In the genomic region with DNA sequence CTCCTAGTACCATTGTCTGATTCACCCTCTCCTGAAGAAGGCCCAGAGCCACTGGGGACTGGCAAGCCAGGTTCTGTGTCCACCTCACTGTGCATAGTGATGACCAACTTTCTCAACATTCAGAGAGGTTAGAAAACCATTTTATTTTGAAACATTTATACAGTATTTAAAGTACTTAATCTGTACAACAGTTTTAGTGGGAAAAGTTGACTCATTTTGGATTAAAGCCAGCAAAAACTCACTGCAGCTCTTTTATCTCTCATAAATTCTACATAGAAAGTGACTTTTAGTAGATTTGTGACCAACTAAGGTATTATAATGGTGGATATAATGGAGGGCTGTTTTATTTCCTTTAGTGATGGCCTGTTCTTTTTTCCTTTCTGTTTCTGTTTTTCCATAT, we compare ENCODE assay signal across 15 cellular contexts. TPM values are rescaled to one million over a fixed set of nuclear protein-coding genes. Genes with fewer than 3 reads are reported as not detected.
DNase-seq lines count a peak whose midpoint lies in the region; ATAC-seq and TF ChIP-seq lines count a peak whose summit lies in the region.
"Had no signal": no experiment of that assay in that cellular context is flagged by ENCODE, and none has a peak within 500 bp of the region (broad histone marks: within the 10 kb centered on the region; RNA-seq: fewer than 3 reads in every experiment).

No MANE protein-coding gene starts in this region.

- peak overlapping the region in 1 of 2 donors; percentile 52 for H3K4me3 Mint-ChIP-seq in activated T-cell treated with anti-CD3 and anti-CD28 coated beads, Interleukin-2, amount 50 U/mL, for 72 hours
- H3K4me3 Mint-ChIP-seq in activated T-helper 2 cell treated with anti-CD3 and anti-CD28 coated beads, Interferon-gamma antibody, Interleukin-2, Interleukin-4, amounts not matched to agents 10 μg/mL and 5 μg/mL and 100 μg/mL, durations not matched to agents 14 hours and 24 hours and 36 hours (ENCODE audit: low read depth), result no peak overlapping the region
- H3K4me3 Mint-ChIP-seq: B cell had no signal

- intact Hi-C loops in activated T-helper 2 cell treated with anti-CD3 and anti-CD28 coated beads, Interferon-gamma antibody, Interleukin-2, Interleukin-4, amounts not matched to agents 10 μg/mL and 5 μg/mL and 100 μg/mL, durations not matched to agents 14 hours and 24 hours and 36 hours (cut with micrococcal nuclease), result loop anchor here (5.0 kb wide), 2 partner anchors 35 kb away; no protein-coding TSS in a partner anchor
- intact Hi-C loops in uterus (cut with DNase I; ENCODE audit: low total_unique reads), result no loop called here

- H3K27me3 ChIP-seq in uterus, result no peaks in the 10 kb centered on the region

- no peak overlapping the region for H3K4me3 ChIP-seq in foreskin fibroblast (ENCODE audit: low read depth in 1 of 2, low read length in 2 of 2)
- H3K4me3 ChIP-seq in uterus, result no peak overlapping the region

- H3K27ac Mint-ChIP-seq in activated T-cell treated with anti-CD3 and anti-CD28 coated beads, Interleukin-2, amount 50 U/mL, for 72 hours, result peak overlapping the region; percentile 75
- peak overlapping the region; percentile 44 for H3K27ac Mint-ChIP-seq in activated T-helper 2 cell treated with anti-CD3 and anti-CD28 coated beads, Interferon-gamma antibody, Interleukin-2, Interleukin-4, amounts not matched to agents 10 μg/mL and 5 μg/mL and 100 μg/mL, durations not matched to agents 14 hours and 24 hours and 36 hours
- H3K27ac Mint-ChIP-seq: B cell had no signal

- no peaks in the 10 kb centered on the region for H3K36me3 ChIP-seq in uterus

- H3K27me3 Mint-ChIP-seq in activated T-cell treated with anti-CD3 and anti-CD28 coated beads, Interleukin-2, amount 50 U/mL, for 72 hours (ENCODE audit: low read depth), result no peaks in the 10 kb centered on the region
- H3K27me3 Mint-ChIP-seq in activated T-helper 2 cell treated with anti-CD3 and anti-CD28 coated beads, Interferon-gamma antibody, Interleukin-2, Interleukin-4, amounts not matched to agents 10 μg/mL and 5 μg/mL and 100 μg/mL, durations not matched to agents 14 hours and 24 hours and 36 hours (ENCODE audit: low read depth), result no peaks in the 10 kb centered on the region
- H3K27me3 Mint-ChIP-seq: B cell had no signal

- H3K36me3 Mint-ChIP-seq in activated T-cell treated with anti-CD3 and anti-CD28 coated beads, Interleukin-2, amount 50 U/mL, for 72 hours (ENCODE audit: insufficient read depth in 2 of 2), result peaks cover 2 to 3% of the 10 kb centered on the region in 2 donors
- H3K36me3 Mint-ChIP-seq in activated T-helper 2 cell treated with anti-CD3 and anti-CD28 coated beads, Interferon-gamma antibody, Interleukin-2, Interleukin-4, amounts not matched to agents 10 μg/mL and 5 μg/mL and 100 μg/mL, durations not matched to agents 14 hours and 24 hours and 36 hours (ENCODE audit: low read depth), result peaks cover 12% of the 10 kb centered on the region

- H3K4me1 Mint-ChIP-seq in activated T-cell treated with anti-CD3 and anti-CD28 coated beads, Interleukin-2, amount 50 U/mL, for 72 hours (ENCODE audit: low read depth), result peaks cover 45% of the 10 kb centered on the region
- H3K4me1 Mint-ChIP-seq in activated T-helper 2 cell treated with anti-CD3 and anti-CD28 coated beads, Interferon-gamma antibody, Interleukin-2, Interleukin-4, amounts not matched to agents 10 μg/mL and 5 μg/mL and 100 μg/mL, durations not matched to agents 14 hours and 24 hours and 36 hours (ENCODE audit: low read depth), result peaks cover 48% of the 10 kb centered on the region

- peak overlapping the region; percentile 2 to 27 for H3K27ac ChIP-seq in uterus

- TF ChIP-seq POLR2A in uterus (IDR thresholded peaks at IDR 0.05), result no peak

- H3K9me3 Mint-ChIP-seq in activated T-cell treated with anti-CD3 and anti-CD28 coated beads, Interleukin-2, amount 50 U/mL, for 72 hours, result peaks cover 0 to 3% of the 10 kb centered on the region in 2 donors
- H3K9me3 Mint-ChIP-seq in activated T-helper 2 cell treated with anti-CD3 and anti-CD28 coated beads, Interferon-gamma antibody, Interleukin-2, Interleukin-4, amounts not matched to agents 10 μg/mL and 5 μg/mL and 100 μg/mL, durations not matched to agents 14 hours and 24 hours and 36 hours, result no peaks in the 10 kb centered on the region

- ATAC-seq in activated T-cell treated with anti-CD3 and anti-CD28 coated beads, Interleukin-2, amount 50 U/mL, for 72 hours (replicated peaks in 1 of 2), result no peak
- ATAC-seq: esophagus mucosa; stimulated activated naive CD8-positive, alpha-beta T cell treated with anti-CD3 and anti-CD28 coated beads, Interleukin-15, Interleukin-2, amounts not matched to agents 100 U/mL and 50 U/mL, for 24 hours had no signal

- H3K9me3 ChIP-seq in uterus, result no peaks in the 10 kb centered on the region

- TF ChIP-seq CTCF in foreskin fibroblast (IDR thresholded peaks at IDR 0.05; ENCODE audit: low read depth, low read length) (no peak), uterus (IDR thresholded peaks at IDR 0.05) (no peak)

- no peaks in the 10 kb centered on the region for H3K4me1 ChIP-seq in uterus

- DNase-seq in activated T-cell treated with anti-CD3 and anti-CD28 coated beads, Interleukin-2, amount 50 U/mL, for 72 hours, result no peak
- DNase-seq in activated T-cell treated with anti-CD3 and anti-CD28 coated beads, Interleukin-2, amount 50 U/mL, for 48 hours, result no peak
- DNase-seq in activated T-helper 2 cell treated with anti-CD3 and anti-CD28 coated beads, Interferon-gamma antibody, Interleukin-2, Interleukin-4, amounts not matched to agents 10 μg/mL and 5 μg/mL and 100 μg/mL, durations not matched to agents 14 hours and 24 hours and 36 hours (ENCODE audit: low spot score), result no peak
- DNase-seq in foreskin fibroblast (peak; percentile 37 to 73), uterus (no peak), mucosa of gallbladder (ENCODE audit: low spot score) (no peak), NCI-H1694 (lab: John Stamatoyannopoulos, UW) (no peak), NCI-H2081 treated with DMSO at 0.1 percent for 48 hours (lab: John Stamatoyannopoulos, UW) (no peak)
- DNase-seq: activated CD4-positive, alpha-beta T cell treated with anti-CD3 and anti-CD28 coated beads, Interleukin-2, amount 50 U/mL, for 48 hours; amygdala; NCI-H2107; Right ventricle myocardium superior; stimulated activated naive CD8-positive, alpha-beta T cell treated with anti-CD3 and anti-CD28 coated beads, Interleukin-15, Interleukin-2, amounts not matched to agents 100 U/mL and 50 U/mL, for 24 hours had no signal

RNA-seq across cellular contexts. Expression of gene TULP4, which starts 9.7 kb away (rescaled TPM):
- total RNA-seq in activated T-cell treated with anti-CD3 and anti-CD28 coated beads, Interleukin-2, amount 50 U/mL, for 72 hours, result 10 to 100 TPM; 19.5 to 20.8 TPM
- total RNA-seq in activated T-helper 2 cell treated with anti-CD3 and anti-CD28 coated beads, Interferon-gamma antibody, Interleukin-2, Interleukin-4, amounts not matched to agents 10 μg/mL and 5 μg/mL and 100 μg/mL, durations not matched to agents 14 hours and 24 hours and 36 hours, result 19.8 and 22.8 TPM in 2 replicates
- 100 to 1,000 TPM in 3 of 4 donors, 10 to 100 TPM in 1; 77.4 to 364 (median 129) TPM for total RNA-seq in uterus
- total RNA-seq in mucosa of gallbladder, result 93.0 TPM

Comparison
In these comparisons a context has a peak if more than half of its experiments do, and no peak if none do; other contexts are left out.
1. DNase-seq: peak in foreskin fibroblast (2 of 2); none in activated T-cell treated with anti-CD3 and anti-CD28 coated beads, Interleukin-2, amount 50 U/mL, for 72 hours (0 of 2), activated T-cell treated with anti-CD3 and anti-CD28 coated beads, Interleukin-2, amount 50 U/mL, for 48 hours (0 of 2), activated T-helper 2 cell treated with anti-CD3 and anti-CD28 coated beads, Interferon-gamma antibody, Interleukin-2, Interleukin-4, amounts not matched to agents 10 μg/mL and 5 μg/mL and 100 μg/mL, durations not matched to agents 14 hours and 24 hours and 36 hours (single experiment), uterus (0 of 2), mucosa of gallbladder (single experiment), NCI-H1694 (single experiment) and NCI-H2081 treated with DMSO at 0.1 percent for 48 hours (single experiment).